Comparison of ENCODE assay signal across 9 cellular contexts in the genomic region with DNA sequence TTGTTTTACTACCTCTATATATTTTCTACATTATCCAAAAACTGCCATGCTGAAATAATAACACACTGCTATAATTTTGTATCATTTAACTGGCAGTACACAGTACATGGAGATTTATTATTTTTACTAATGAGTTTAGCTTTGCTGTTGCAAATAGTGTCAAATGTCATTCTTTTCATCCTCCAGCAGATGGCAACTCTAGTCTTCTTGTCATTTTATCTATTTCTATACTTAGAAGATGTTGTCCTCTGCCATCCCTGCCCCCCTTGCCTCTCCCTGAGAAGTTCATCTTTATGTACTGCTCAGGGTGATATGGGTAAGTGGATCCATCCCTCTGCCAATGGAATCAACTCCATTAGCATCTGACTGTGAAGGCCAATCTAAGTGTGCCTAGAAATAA. TPM values are rescaled to one million over a fixed set of nuclear protein-coding genes. Genes with fewer than 3 reads are reported as not detected.
DNase-seq lines count a peak whose midpoint lies in the region; ATAC-seq and TF ChIP-seq lines count a peak whose summit lies in the region.
"Had no signal": no experiment of that assay in that cellular context is flagged by ENCODE, and none has a peak within 500 bp of the region (broad histone marks: within the 10 kb centered on the region; RNA-seq: fewer than 3 reads in every experiment).

No MANE protein-coding gene starts in this region.

- no peaks in the 10 kb centered on the region for H3K36me3 ChIP-seq in Loucy (ENCODE audit: insufficient read depth, low read length)
- no peaks in the 10 kb centered on the region for H3K36me3 ChIP-seq in CD8-positive, alpha-beta T cell (ENCODE audit: insufficient read depth, low read length)

- H3K4me1 ChIP-seq in Loucy (ENCODE audit: insufficient read depth, low read length, poor library complexity, severe bottlenecking) = no peaks in the 10 kb centered on the region
- H3K4me1 ChIP-seq in CD8-positive, alpha-beta T cell (ENCODE audit: insufficient read depth, low read length) = no peaks in the 10 kb centered on the region

- no peak overlapping the region for H3K27ac Mint-ChIP-seq in WTC11
- H3K27ac Mint-ChIP-seq in CD8-positive, alpha-beta T cell = no peak overlapping the region
- H3K27ac Mint-ChIP-seq: activated CD4-positive, alpha-beta memory T cell treated with anti-CD3 and anti-CD28 coated beads for 36 hours had no signal

- DNase-seq in D341Med (ENCODE audit: low spot score) (peak; percentile 36), WTC11 (ENCODE audit: low spot score) (no peak), kidney glomerular epithelial cell (lab: John Stamatoyannopoulos, UW) (peak; percentile 39), 8988T (no peak)
- DNase-seq in CD8-positive, alpha-beta T cell = no peak
- DNase-seq: activated CD4-positive, alpha-beta memory T cell treated with anti-CD3 and anti-CD28 coated beads for 36 hours had no signal

- peaks cover 14% of the 10 kb centered on the region for H3K27me3 Mint-ChIP-seq in WTC11 (ENCODE audit: low read depth)
- H3K27me3 Mint-ChIP-seq in CD8-positive, alpha-beta T cell (ENCODE audit: low read depth) = peaks cover under 1% of the 10 kb centered on the region

- peak; percentile 30 for TF ChIP-seq CTCF in Loucy (conservative IDR thresholded peaks at IDR 0.05; ENCODE audit: low read length)
- TF ChIP-seq CTCF in WTC11 (IDR thresholded peaks at IDR 0.05) = 0 out of 2 replicates have a peak, but pooled peaks have one; percentile 24
- TF ChIP-seq CTCF in CD8-positive, alpha-beta T cell (IDR thresholded peaks at IDR 0.05) = no peak

- ATAC-seq in WTC11 = peak; percentile 17; the same call in 1 of the 2 replicates
- ATAC-seq in CD8-positive, alpha-beta T cell = no peak
- no peak for ATAC-seq in GM18520 (IDR thresholded peaks at IDR 0.05; ENCODE audit: unreplicated experiment)
- ATAC-seq in GM19328 (IDR thresholded peaks at IDR 0.05; ENCODE audit: unreplicated experiment) = no peak

- POLR2A ChIA-PET in WTC11 (lab: Charles Lee) = no interaction called here
- POLR2A ChIA-PET in CD8-positive, alpha-beta T cell (lab: Charles Lee) = no interaction called here

- H3K4me3 ChIP-seq in Loucy (ENCODE audit: low read length, poor library complexity, severe bottlenecking) = no peak overlapping the region
- H3K4me3 ChIP-seq in CD8-positive, alpha-beta T cell (ENCODE audit: low read depth, low read length) = no peak overlapping the region

- no peak overlapping the region for H3K4me2 ChIP-seq in Loucy (ENCODE audit: low read depth, low read length, poor library complexity, severe bottlenecking)

- CTCF ChIA-PET in WTC11 (lab: Charles Lee) = interaction anchor here (0.6 to 3.8 kb wide), 13 partner anchors 12 to 527 kb away, joined by 3 to 31 read pairs (median 3); no protein-coding TSS in a partner anchor
- CTCF ChIA-PET in CD8-positive, alpha-beta T cell (lab: Charles Lee) = no interaction called here

- no peaks in the 10 kb centered on the region for H3K9me2 ChIP-seq in Loucy (replicated peaks; ENCODE audit: low read depth, low read length)

- no peaks in the 10 kb centered on the region for H3K27me3 ChIP-seq in Loucy (ENCODE audit: insufficient read depth, low read length, poor library complexity, severe bottlenecking)
- no peaks in the 10 kb centered on the region for H3K27me3 ChIP-seq in CD8-positive, alpha-beta T cell (ENCODE audit: insufficient read depth, low read length)

- no peaks in the 10 kb centered on the region for H3K9me3 ChIP-seq in Loucy (ENCODE audit: insufficient read depth, low read depth, low read length)
- no peaks in the 10 kb centered on the region for H3K9me3 ChIP-seq in CD8-positive, alpha-beta T cell (ENCODE audit: low read length)

- H3K27ac ChIP-seq in CD8-positive, alpha-beta T cell (ENCODE audit: low read depth, low read length) = no peak overlapping the region

- no peak overlapping the region for H3K4me3 Mint-ChIP-seq in WTC11
- no peak overlapping the region for H3K4me3 Mint-ChIP-seq in CD8-positive, alpha-beta T cell
- H3K4me3 Mint-ChIP-seq: activated CD4-positive, alpha-beta memory T cell treated with anti-CD3 and anti-CD28 coated beads for 36 hours had no signal

- no peaks in the 10 kb centered on the region for H3K9me3 Mint-ChIP-seq in WTC11
- no peaks in the 10 kb centered on the region for H3K9me3 Mint-ChIP-seq in CD8-positive, alpha-beta T cell
- H3K9me3 Mint-ChIP-seq: activated CD4-positive, alpha-beta memory T cell treated with anti-CD3 and anti-CD28 coated beads for 36 hours had no signal

- H3K79me2 ChIP-seq in Loucy (ENCODE audit: insufficient read depth, low read length) = no peaks in the 10 kb centered on the region

- peaks cover 25% of the 10 kb centered on the region for H3K4me1 Mint-ChIP-seq in WTC11
- no peaks in the 10 kb centered on the region for H3K4me1 Mint-ChIP-seq in CD8-positive, alpha-beta T cell (ENCODE audit: low read depth)

- no peak overlapping the region for H2AFZ ChIP-seq in Loucy (ENCODE audit: low read length)

- intact Hi-C loops in CD8-positive, alpha-beta T cell (cut with DNase I, micrococcal nuclease) = no loop called here

- no peaks in the 10 kb centered on the region for H4K20me1 ChIP-seq in Loucy (ENCODE audit: insufficient read depth, low read length, poor library complexity, severe bottlenecking)

- no peaks in the 10 kb centered on the region for H3F3A ChIP-seq in Loucy (ENCODE audit: low read depth)

- H3K36me3 Mint-ChIP-seq in WTC11 = no peaks in the 10 kb centered on the region
- no peaks in the 10 kb centered on the region for H3K36me3 Mint-ChIP-seq in CD8-positive, alpha-beta T cell
- H3K36me3 Mint-ChIP-seq: activated CD4-positive, alpha-beta memory T cell treated with anti-CD3 and anti-CD28 coated beads for 36 hours had no signal

- no peak overlapping the region for H3K9ac ChIP-seq in Loucy (ENCODE audit: low read depth, low read length, poor library complexity, severe bottlenecking)

TF ChIP-seq in WTC11, 78 proteins besides CTCF, POLR2A, EP300 and RAD21 (continues in another document):
- TF ChIP-seq RELA (CRISPR knock-in tag; IDR thresholded peaks at IDR 0.05; ENCODE audit: borderline replicate concordance) (no peak), PRRX2 (CRISPR knock-in tag; IDR thresholded peaks at IDR 0.05) (no peak), FOXJ3 (CRISPR knock-in tag; IDR thresholded peaks at IDR 0.05; ENCODE audit: borderline replicate concordance) (no peak), NFATC4 (CRISPR knock-in tag; IDR thresholded peaks at IDR 0.05) (no peak), ZNF232 (CRISPR knock-in tag; IDR thresholded peaks at IDR 0.05) (no peak), AFF4 (CRISPR knock-in tag; IDR thresholded peaks at IDR 0.05; ENCODE audit: borderline replicate concordance) (no peak), USF1 (CRISPR knock-in tag; IDR thresholded peaks at IDR 0.05) (no peak), CREM (CRISPR knock-in tag; IDR thresholded peaks at IDR 0.05) (no peak), E2F5 (CRISPR knock-in tag; IDR thresholded peaks at IDR 0.05) (no peak)

RNA-seq across cellular contexts. Expression of gene LRRTM1, which starts 21.7 kb away (rescaled TPM):
- total RNA-seq in WTC11 (2021) = 1.1 to 1.4 TPM (median 1.2 TPM) in 3 replicates
- not detected for total RNA-seq in CD8-positive, alpha-beta T cell
- total RNA-seq: activated CD4-positive, alpha-beta memory T cell treated with anti-CD3 and anti-CD28 coated beads for 36 hours had no signal

Comparison
In these comparisons a context has a peak if more than half of its experiments do, and no peak if none do; other contexts are left out.
1. DNase-seq: peak in D341Med (single experiment) and kidney glomerular epithelial cell (single experiment); none in WTC11 (single experiment), CD8-positive, alpha-beta T cell (0 of 7) and 8988T (single experiment).